8 cellular contexts compared by ENCODE assay signal in genomic region chr7:23357190-23358093, GRCh38. TPM values are rescaled to one million over a fixed set of nuclear protein-coding genes. Genes with fewer than 3 reads are reported as not detected.
DNase-seq lines count a peak whose midpoint lies in the region; ATAC-seq and TF ChIP-seq lines count a peak whose summit lies in the region.

No MANE protein-coding gene starts in this region.

- no peak overlapping the region for H2AFZ ChIP-seq in trophoblast cell (ENCODE audit: insufficient read depth, low read length, poor library complexity)

- no CpG with 5 or more reads among the region's 6 CpGs for WGBS in trophoblast cell (ENCODE audit: extremely low coverage, insufficient coverage, insufficient read length)

- peaks cover 1 to 2% of the 10 kb centered on the region in 2 experiments for H3K36me3 ChIP-seq in trophoblast cell (ENCODE audit: control insufficient read depth in 1 of 2, insufficient read depth in 2 of 2, low read length in 2 of 2)

- no peak overlapping the region for H3K14ac ChIP-seq in trophoblast cell (ENCODE audit: low read length)

- H3K4me1 Mint-ChIP-seq in Calu3 (ENCODE audit: low read depth, unreplicated experiment) = peaks cover 39% of the 10 kb centered on the region

- no TSS peak for BruUV-seq in Calu3 (replicated peaks; lab: Mats Ljungman, UMichigan)

- no peaks in the 10 kb centered on the region for H3K79me1 ChIP-seq in trophoblast cell (ENCODE audit: low read length)

- H3K18ac ChIP-seq in trophoblast cell (ENCODE audit: low read length) = no peak overlapping the region

- no peak overlapping the region for H4K12ac ChIP-seq in trophoblast cell (ENCODE audit: low read depth, low read length)

- no peak overlapping the region for H3K4ac ChIP-seq in trophoblast cell (ENCODE audit: low read depth, low read length)

- peaks cover 0 to 2% of the 10 kb centered on the region in 2 experiments for H3K4me1 ChIP-seq in trophoblast cell (ENCODE audit: control insufficient read depth in 1 of 2, insufficient read depth in 2 of 2, low read length in 2 of 2)

- H3K27ac Mint-ChIP-seq in Calu3 (ENCODE audit: unreplicated experiment) = peak overlapping the region; percentile 47

- no peak overlapping the region for H3K4me2 ChIP-seq in trophoblast cell (ENCODE audit: low read length)

- H3K9ac ChIP-seq in trophoblast cell (ENCODE audit: low read length) = no peak overlapping the region

- no peaks in the 10 kb centered on the region for H3K79me2 ChIP-seq in trophoblast cell (ENCODE audit: control insufficient read depth, insufficient read depth, low read length, poor library complexity)

- intact Hi-C loops in Calu3 (cut with micrococcal nuclease; ENCODE audit: unreplicated experiment) = loop anchor here (1.0 to 5.0 kb wide), 6 partner anchors 61 to 188 kb away; no protein-coding TSS in a partner anchor

- H3K27ac ChIP-seq in trophoblast cell (ENCODE audit: low read depth, low read length) (no peak overlapping the region), coronary artery (no peak overlapping the region)

- no peaks in the 10 kb centered on the region for H3K27me3 Mint-ChIP-seq in Calu3 (ENCODE audit: unreplicated experiment)

- ATAC-seq in GM19035 (IDR thresholded peaks at IDR 0.05; ENCODE audit: unreplicated experiment) = peak; percentile 60

- H3K23ac ChIP-seq in trophoblast cell (ENCODE audit: low read length) = no peak overlapping the region

- H4K8ac ChIP-seq in trophoblast cell (ENCODE audit: low read depth, low read length) = no peak overlapping the region

- CTCF ChIA-PET in Calu3 (lab: Charles Lee) = interaction anchor here (0.6 to 1.9 kb wide), 24 partner anchors 8 to 190 kb away, joined by 3 to 26 read pairs (median 4); partner anchors contain the start of genes IGF2BP3 and MALSU1

- no peak overlapping the region for H2BK120ac ChIP-seq in trophoblast cell (ENCODE audit: insufficient read depth, low read length, poor library complexity)

- H3K9me3 ChIP-seq in trophoblast cell (ENCODE audit: insufficient read depth, low read depth, low read length) = no peaks in the 10 kb centered on the region

- H2BK12ac ChIP-seq in trophoblast cell (ENCODE audit: low read length) = no peak overlapping the region

- DNase-seq in Calu3 = no peak
- DNase-seq in NCI-H1694 treated with DMSO at 0.1 percent for 48 hours (lab: John Stamatoyannopoulos, UW) = peak; percentile 49
- peak; percentile 19 for DNase-seq in cerebellar cortex (ENCODE audit: low spot score)
- peak; percentile 2 to 66 for DNase-seq in trophoblast cell
- DNase-seq in coronary artery (ENCODE audit: low spot score) = no peak
- no peak for DNase-seq in effector CD8-positive, alpha-beta T cell (lab: John Stamatoyannopoulos, UW)
- DNase-seq in stimulated activated CD4-positive, alpha-beta T cell treated with anti-CD3 and anti-CD28 coated beads, Interleukin-4, amount 100 ng/mL, for 24 hours = no peak

- H3K4me3 ChIP-seq in trophoblast cell (ENCODE audit: low read depth, low read length) = no peak overlapping the region
- H3K4me3 ChIP-seq in coronary artery = no peak overlapping the region

- peak overlapping the region; percentile 30 for H3K4me3 Mint-ChIP-seq in Calu3 (ENCODE audit: low read depth, unreplicated experiment)

- H3K9me3 Mint-ChIP-seq in Calu3 (ENCODE audit: low read depth, unreplicated experiment) = no peaks in the 10 kb centered on the region

- TF ChIP-seq CTCF in Calu3 (IDR thresholded peaks at IDR 0.05; ENCODE audit: unreplicated experiment) (peak; percentile 50), coronary artery (IDR thresholded peaks at IDR 0.05) (no peak)

- H3K36me3 Mint-ChIP-seq in Calu3 (ENCODE audit: insufficient read depth, unreplicated experiment) = peaks cover 24% of the 10 kb centered on the region

- no peak overlapping the region for H4K91ac ChIP-seq in trophoblast cell (ENCODE audit: low read depth, low read length)

- H3K27me3 ChIP-seq in trophoblast cell (ENCODE audit: insufficient read depth, low read length) = no peaks in the 10 kb centered on the region

- no peak overlapping the region for H2BK5ac ChIP-seq in trophoblast cell (ENCODE audit: low read depth, low read length, poor library complexity)

- no peak overlapping the region for H2AK5ac ChIP-seq in trophoblast cell (ENCODE audit: low read length)

RNA-seq across cellular contexts. Expression of gene MALSU1, which starts 58.3 kb away (rescaled TPM):
- 108 and 114 TPM in 2 replicates for total RNA-seq in Calu3 (2022)
- 58.2 and 61.0 TPM in 2 replicates for polyA plus RNA-seq in trophoblast cell (2013)

Comparison
In these comparisons a context has a peak if more than half of its experiments do, and no peak if none do; other contexts are left out.
1. DNase-seq: peak in NCI-H1694 treated with DMSO at 0.1 percent for 48 hours (single experiment), cerebellar cortex (single experiment) and trophoblast cell (2 of 2); none in Calu3 (single experiment), coronary artery (single experiment), effector CD8-positive, alpha-beta T cell (single experiment) and stimulated activated CD4-positive, alpha-beta T cell treated with anti-CD3 and anti-CD28 coated beads, Interleukin-4, amount 100 ng/mL, for 24 hours (single experiment).